ENCODE assay signal across 8 cellular contexts in genomic region chr20:35619196-35620095, GRCh38. TPM values are rescaled to one million over a fixed set of nuclear protein-coding genes. Genes with fewer than 3 reads are reported as not detected.
DNase-seq lines count a peak whose midpoint lies in the region; ATAC-seq and TF ChIP-seq lines count a peak whose summit lies in the region.

No MANE protein-coding gene starts in this region.

- H3K4me3 Mint-ChIP-seq in nephron progenitor cell, result peak overlapping the region; percentile 91

- H3K9me3 ChIP-seq in fibroblast of lung (ENCODE audit: control insufficient read depth, insufficient read depth, low read depth, low read length), result no peaks in the 10 kb centered on the region

- no peaks in the 10 kb centered on the region for H4K20me1 ChIP-seq in fibroblast of lung (ENCODE audit: control insufficient read depth, extremely low read depth, insufficient read depth, low read length)

- peak overlapping the region; percentile 29 for H2AFZ ChIP-seq in fibroblast of lung (ENCODE audit: low read length)

- TF ChIP-seq CTCF in AG10803 (conservative IDR thresholded peaks at IDR 0.05; ENCODE audit: low read length) (peak; percentile 38), fibroblast of lung (conservative IDR thresholded peaks at IDR 0.05 in 1 of 2, IDR thresholded peaks at IDR 0.05 in 1 of 2; ENCODE audit: low read depth in 1 of 2, low read length in 2 of 2) (peak; percentile 16 to 39), nephron progenitor cell (IDR thresholded peaks at IDR 0.05) (peak; percentile 51)

- no peaks in the 10 kb centered on the region for H3K9me3 Mint-ChIP-seq in nephron progenitor cell

- peak; percentile 35 for ATAC-seq in GM19023 (IDR thresholded peaks at IDR 0.05; ENCODE audit: unreplicated experiment)

- H3K4me1 ChIP-seq in fibroblast of lung (ENCODE audit: control insufficient read depth, extremely low read depth, insufficient read depth, low read length), result peaks cover 16% of the 10 kb centered on the region

- DNase-seq in AG10803 (ENCODE audit: low read depth) (peak; percentile 63), HT-29 (ENCODE audit: low spot score) (peak; percentile 98), OCI-M1 (lab: John Stamatoyannopoulos, UW) (peak; percentile 89), fibroblast of lung (ENCODE audit: low read depth in 2 of 2) (peak; percentile 78 to 79), nephron progenitor cell (peak; percentile 87)
- peak; percentile 81 for DNase-seq in activated T-cell treated with anti-CD3 and anti-CD28 coated beads, Interleukin-2, amount 50 U/mL, for 1 hour
- DNase-seq in stimulated activated naive CD4-positive, alpha-beta T cell treated with Interleukin-2 at 50 U/mL for 16 hours (lab: John Stamatoyannopoulos, UW), result peak; percentile 81

- peak overlapping the region; percentile 71 for H3K4me3 ChIP-seq in AG10803 (ENCODE audit: low read length)
- H3K4me3 ChIP-seq in fibroblast of lung (replicated peaks in 1 of 4; ENCODE audit: control extremely low read depth in 1 of 4, insufficient read depth in 1 of 4, low read depth in 3 of 4, low read length in 4 of 4), result peak overlapping the region; percentile 54 to 71 (median 62)

- peaks cover 24% of the 10 kb centered on the region for H3K4me1 Mint-ChIP-seq in nephron progenitor cell

- H3K27me3 Mint-ChIP-seq in nephron progenitor cell (ENCODE audit: low read depth, poor library complexity), result peaks cover 14% of the 10 kb centered on the region

- no peaks in the 10 kb centered on the region for H3K27me3 ChIP-seq in fibroblast of lung (ENCODE audit: control insufficient read depth, insufficient read depth, low read length)

- no peak overlapping the region for H3K27ac ChIP-seq in fibroblast of lung (ENCODE audit: insufficient read depth, low read length)

- H3K27ac Mint-ChIP-seq in nephron progenitor cell, result peak overlapping the region; percentile 32

- H3K36me3 Mint-ChIP-seq in nephron progenitor cell (ENCODE audit: low read depth), result peaks cover 18% of the 10 kb centered on the region

- H3K79me2 ChIP-seq in fibroblast of lung (ENCODE audit: control insufficient read depth, insufficient read depth, low read length), result no peaks in the 10 kb centered on the region

- peaks cover 8% of the 10 kb centered on the region for H3K36me3 ChIP-seq in fibroblast of lung (ENCODE audit: control insufficient read depth, insufficient read depth, low read length)

- H3K9ac ChIP-seq in fibroblast of lung (ENCODE audit: insufficient read depth, low read length), result no peak overlapping the region

- H3K4me2 ChIP-seq in fibroblast of lung (ENCODE audit: extremely low read depth, insufficient read depth, low read length), result peak overlapping the region; percentile 72

RNA-seq across cellular contexts. Expression of gene SPAG4, which starts 3.8 kb away (rescaled TPM):
- 18.1 and 27.0 TPM in 2 replicates for total RNA-seq in HT-29 (2014; rRNA removed; shearing (Covaris generic))
- total RNA-seq in fibroblast of lung, result 6.6 and 8.5 TPM in 2 replicates
- polyA plus RNA-seq in fibroblast of lung, result 2.6 and 4.3 TPM in 2 replicates
- polyA plus RNA-seq in fibroblast of lung (2012), result 2.7 and 7.9 TPM in 2 replicates
- polyA minus RNA-seq in fibroblast of lung (ENCODE audit: low replicate concordance), result 5.3 TPM in 1 of 2 replicates, not detected in the other

RNA-seq across cellular contexts. Expression of gene CPNE1, which starts 45.3 kb away (rescaled TPM):
- 390 and 417 TPM in 2 replicates for total RNA-seq in HT-29 (2014; rRNA removed; shearing (Covaris generic))
- 88.8 and 101 TPM in 2 replicates for total RNA-seq in fibroblast of lung
- 128 and 146 TPM in 2 replicates for polyA plus RNA-seq in fibroblast of lung
- 162 and 173 TPM in 2 replicates for polyA plus RNA-seq in fibroblast of lung (2012)
- 232 and 304 TPM in 2 replicates for polyA minus RNA-seq in fibroblast of lung (ENCODE audit: low replicate concordance)

RNA-seq across cellular contexts. Expression of gene RBM12, which starts 45.3 kb away (rescaled TPM):
- total RNA-seq in HT-29 (2014; rRNA removed; shearing (Covaris generic)), result 54.8 and 55.4 TPM in 2 replicates
- 29.9 and 31.8 TPM in 2 replicates for total RNA-seq in fibroblast of lung
- polyA plus RNA-seq in fibroblast of lung, result 109 and 126 TPM in 2 replicates
- 49.7 and 52.6 TPM in 2 replicates for polyA plus RNA-seq in fibroblast of lung (2012)
- polyA minus RNA-seq in fibroblast of lung (ENCODE audit: low replicate concordance), result 51.6 and 109 TPM in 2 replicates
